33 cellular contexts compared by ENCODE assay signal in the genomic region with DNA sequence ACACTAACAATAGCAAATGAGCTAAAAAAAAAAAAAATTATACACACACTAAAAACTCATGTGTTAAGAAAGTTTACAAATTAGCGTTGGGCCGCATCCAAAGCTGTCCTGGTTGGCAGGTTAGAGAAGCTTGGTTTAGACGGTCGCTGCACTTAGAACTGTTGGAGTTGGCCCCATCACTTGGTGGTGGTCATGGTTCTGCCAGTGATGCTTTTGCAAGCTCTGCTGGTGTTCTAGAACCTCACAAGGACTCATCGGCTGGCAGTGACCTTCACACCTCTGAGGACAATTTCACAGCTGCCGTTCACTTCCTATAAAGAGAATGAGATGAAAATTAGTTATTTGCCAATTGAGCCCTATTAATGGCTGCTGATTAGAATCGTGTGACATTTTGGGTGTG.
"Had no signal": no experiment of that assay in that cellular context is flagged by ENCODE, and none has a peak within 500 bp of the region (broad histone marks: within the 10 kb centered on the region; RNA-seq: fewer than 3 reads in every experiment).

No MANE protein-coding gene starts in this region.

- H3K36me3 ChIP-seq: adrenal gland, ascending aorta, brain microvascular endothelial cell, breast epithelium, cardiac muscle cell had no signal

- H3K4me1 ChIP-seq: adrenal gland, breast epithelium had no signal

- ATAC-seq: activated naive CD4-positive, alpha-beta T cell treated with anti-CD3 and anti-CD28 coated beads, Interleukin-2, amount 50 U/mL, for 72 hours; activated naive CD8-positive, alpha-beta T cell treated with anti-CD3 and anti-CD28 coated beads, Interleukin-2, amount 50 U/mL, for 24 hours; activated T-cell treated with anti-CD3 and anti-CD28 coated beads, Interleukin-2, amount 50 U/mL, for 4 hours; activated T-cell treated with anti-CD3 and anti-CD28 coated beads, Interleukin-2, amount 50 U/mL, for 72 hours; activated T-helper 17 cell treated with anti-CD3 and anti-CD28 coated beads, Interleukin-2, amount 50 U/mL, for 72 hours; body of pancreas had no signal

- DNase-seq: activated effector memory CD4-positive, alpha-beta T cell treated with anti-CD3 and anti-CD28 coated beads, Interleukin-2, amount 50 U/mL, for 16 hours; activated effector memory CD4-positive, alpha-beta T cell treated with Interleukin-2 at 50 U/mL for 16 hours; activated gamma-delta T cell; activated gamma-delta T cell treated with Interleukin-2 at 50 U/mL for 16 hours; activated naive CD4-positive, alpha-beta T cell; activated naive CD4-positive, alpha-beta T cell treated with anti-CD3 and anti-CD28 coated beads for 36 hours; activated naive CD4-positive, alpha-beta T cell treated with anti-CD3 and anti-CD28 coated beads, Interleukin-2, amount 10 ng/mL, durations not matched to agents 7 days and 5 days; activated naive CD4-positive, alpha-beta T cell treated with anti-CD3 and anti-CD28 coated beads, Interleukin-2, amount 50 U/mL, for 16 hours; activated naive CD4-positive, alpha-beta T cell treated with Interleukin-2 at 50 U/mL for 16 hours; activated naive CD8-positive, alpha-beta T cell treated with anti-CD3 and anti-CD28 coated beads for 36 hours; activated naive CD8-positive, alpha-beta T cell treated with anti-CD3 and anti-CD28 coated beads, Interleukin-2, amount 10 ng/mL, durations not matched to agents 7 days and 5 days; activated naive CD8-positive, alpha-beta T cell treated with anti-CD3 and anti-CD28 coated beads, Interleukin-2, amount 50 U/mL, for 24 hours; activated T-cell treated with anti-CD3 and anti-CD28 coated beads for 4 hours; activated T-cell treated with anti-CD3 and anti-CD28 coated beads, Interleukin-2, amount 50 U/mL, for 1 hour; activated T-cell treated with anti-CD3 and anti-CD28 coated beads, Interleukin-2, amount 50 U/mL, for 24 hours; activated T-cell treated with anti-CD3 and anti-CD28 coated beads, Interleukin-2, amount 50 U/mL, for 4 hours; activated T-cell treated with anti-CD3 and anti-CD28 coated beads, Interleukin-2, amount 50 U/mL, for 48 hours; activated T-cell treated with anti-CD3 and anti-CD28 coated beads, Interleukin-2, amount 50 U/mL, for 72 hours; adrenal gland; amniotic stem cell; amygdala; anterior cingulate cortex; aorta; body of pancreas; brain microvascular endothelial cell; caudate nucleus; central memory CD4-positive, alpha-beta T cell; cerebellar nuclear complex had no signal

- H3K27ac ChIP-seq: adrenal gland, ascending aorta, body of pancreas, brain microvascular endothelial cell, breast epithelium, cardiac muscle cell had no signal

- H3K4me3 ChIP-seq: adrenal gland, ascending aorta, body of pancreas, breast epithelium, cardiac muscle cell had no signal

- H3K9me3 ChIP-seq: adrenal gland, ascending aorta, body of pancreas, breast epithelium had no signal

- H3K27me3 ChIP-seq: adrenal gland, ascending aorta, brain microvascular endothelial cell, breast epithelium, cardiac muscle cell had no signal
